Comparison of ENCODE assay signal across 24 cellular contexts in genomic region chr13:38419312-38419873, GRCh38.
DNase-seq lines count a peak whose midpoint lies in the region; ATAC-seq and TF ChIP-seq lines count a peak whose summit lies in the region.
"Had no signal": no experiment of that assay in that cellular context is flagged by ENCODE, and none has a peak within 500 bp of the region (broad histone marks: within the 10 kb centered on the region; RNA-seq: fewer than 3 reads in every experiment).

No MANE protein-coding gene starts in this region.

- H3K9me3 Mint-ChIP-seq in Caco-2 (ENCODE audit: unreplicated experiment), result no peaks in the 10 kb centered on the region
- H3K9me3 Mint-ChIP-seq: activated naive CD4-positive, alpha-beta T cell treated with anti-CD3 and anti-CD28 coated beads for 36 hours; central memory CD8-positive, alpha-beta T cell; stimulated activated naive CD8-positive, alpha-beta T cell treated with anti-CD3 and anti-CD28 coated beads, Interleukin-15, amount 100 ng/mL, for 72 hours had no signal

- BruUV-seq in Caco-2 (replicated peaks; lab: Mats Ljungman, UMichigan), result no TSS peak

- H3K36me3 Mint-ChIP-seq in Caco-2 (ENCODE audit: insufficient read depth, unreplicated experiment), result no peaks in the 10 kb centered on the region
- H3K36me3 Mint-ChIP-seq: natural killer cell treated with Interleukin-12 subunit alpha and Interleukin-12 subunit beta and Interleukin-15 and Interleukin-18, amount 100 ng/mL, for 72 hours had no signal

- POLR2A ChIA-PET in Caco-2 (lab: Charles Lee), result no interaction called here

- DNase-seq in GM12864 (ENCODE audit: low read depth), result peak; percentile 44
- no peak for DNase-seq in Caco-2
- no peak for DNase-seq in SJCRH30
- no peak for DNase-seq in activated CD4-positive, alpha-beta T cell treated with anti-CD3 and anti-CD28 coated beads for 48 hours
- no peak for DNase-seq in germinal center (ENCODE audit: low spot score)
- DNase-seq: activated CD4-positive, alpha-beta T cell treated with anti-CD3 and anti-CD28 coated beads, Interleukin-2, amount 50 U/mL, for 4 hours; activated naive CD4-positive, alpha-beta T cell treated with anti-CD3 and anti-CD28 coated beads for 36 hours; anterior cingulate cortex; gastrocnemius medialis; HCEC 1CT; left cardiac atrium; NCI-H1436; NCI-H524 treated with DMSO at 0.1 percent for 48 hours; SHP77 treated with DMSO at 0.1 percent for 48 hours; stimulated activated CD4-positive, alpha-beta T cell treated with anti-CD3 and anti-CD28 coated beads, Interleukin-1b, Interleukin-23, amount 100 ng/mL, for 48 hours; stimulated activated naive CD8-positive, alpha-beta T cell treated with anti-CD3 and anti-CD28 coated beads, Interleukin-15, amount 100 ng/mL, for 72 hours; T-helper 1 cell; upper lobe of right lung had no signal

- no peaks in the 10 kb centered on the region for H3K4me1 Mint-ChIP-seq in Caco-2 (ENCODE audit: low read depth, unreplicated experiment)
- H3K4me1 Mint-ChIP-seq: central memory CD8-positive, alpha-beta T cell had no signal

- no peaks in the 10 kb centered on the region for H3K4me1 ChIP-seq in Caco-2
- no peaks in the 10 kb centered on the region for H3K4me1 ChIP-seq in SJCRH30
- H3K4me1 ChIP-seq: gastrocnemius medialis, upper lobe of right lung had no signal

- ATAC-seq in GM19395 (IDR thresholded peaks at IDR 0.05; ENCODE audit: unreplicated experiment) (peak; percentile 30), HG02588 (IDR thresholded peaks at IDR 0.05; ENCODE audit: unreplicated experiment) (peak; percentile 25), HG03378 (IDR thresholded peaks at IDR 0.05; ENCODE audit: unreplicated experiment) (peak; percentile 30)
- ATAC-seq: esophagus mucosa; gastrocnemius medialis; left cardiac atrium; natural killer cell treated with Interleukin-12 subunit alpha and Interleukin-12 subunit beta and Interleukin-15 and Interleukin-18, amount 100 ng/mL, for 72 hours; stimulated activated naive CD8-positive, alpha-beta T cell treated with anti-CD3 and anti-CD28 coated beads, Interleukin-15, amount 100 ng/mL, for 72 hours; upper lobe of right lung had no signal

- no peaks in the 10 kb centered on the region for H3K36me3 ChIP-seq in Caco-2 (ENCODE audit: control insufficient read depth, insufficient read depth, low read length)
- H3K36me3 ChIP-seq in SJCRH30, result no peaks in the 10 kb centered on the region
- H3K36me3 ChIP-seq: gastrocnemius medialis, upper lobe of right lung had no signal

- no peak for TF ChIP-seq CTCF in GM12864 (IDR thresholded peaks at IDR 0.05; ENCODE audit: low read depth, low read length, missing control alignments)
- TF ChIP-seq CTCF in Caco-2 (IDR thresholded peaks at IDR 0.05; ENCODE audit: insufficient read depth in 1 of 2, low read depth in 1 of 2, low read length in 1 of 2, severe bottlenecking in 1 of 2, unreplicated experiment in 1 of 2), result no peak

- H3K9me3 ChIP-seq in Caco-2, result no peaks in the 10 kb centered on the region
- H3K9me3 ChIP-seq in SJCRH30 (replicated peaks), result no peaks in the 10 kb centered on the region
- H3K9me3 ChIP-seq: gastrocnemius medialis, upper lobe of right lung had no signal

- H3K27me3 ChIP-seq in Caco-2 (replicated peaks; ENCODE audit: control insufficient read depth, insufficient read depth, low read length) (no peaks in the 10 kb centered on the region), SJCRH30 (no peaks in the 10 kb centered on the region; the same call in 1 of the 2 replicates)
- H3K27me3 ChIP-seq: gastrocnemius medialis, upper lobe of right lung had no signal

- CTCF ChIA-PET in Caco-2 (lab: Charles Lee), result no interaction called here

- H3K27ac Mint-ChIP-seq in Caco-2 (ENCODE audit: unreplicated experiment), result no peak overlapping the region
- H3K27ac Mint-ChIP-seq: activated naive CD4-positive, alpha-beta T cell treated with anti-CD3 and anti-CD28 coated beads for 36 hours; natural killer cell treated with Interleukin-12 subunit alpha and Interleukin-12 subunit beta and Interleukin-15 and Interleukin-18, amount 100 ng/mL, for 72 hours; stimulated activated naive CD8-positive, alpha-beta T cell treated with anti-CD3 and anti-CD28 coated beads, Interleukin-15, amount 100 ng/mL, for 72 hours had no signal

- H3K27me3 Mint-ChIP-seq in Caco-2 (ENCODE audit: insufficient read depth, unreplicated experiment), result no peaks in the 10 kb centered on the region
- H3K27me3 Mint-ChIP-seq: central memory CD8-positive, alpha-beta T cell; natural killer cell treated with Interleukin-12 subunit alpha and Interleukin-12 subunit beta and Interleukin-15 and Interleukin-18, amount 100 ng/mL, for 72 hours; stimulated activated naive CD8-positive, alpha-beta T cell treated with anti-CD3 and anti-CD28 coated beads, Interleukin-15, amount 100 ng/mL, for 72 hours had no signal

- H3K4me3 Mint-ChIP-seq in Caco-2 (ENCODE audit: unreplicated experiment), result no peak overlapping the region
- H3K4me3 Mint-ChIP-seq: activated naive CD4-positive, alpha-beta T cell treated with anti-CD3 and anti-CD28 coated beads for 36 hours; central memory CD8-positive, alpha-beta T cell; natural killer cell treated with Interleukin-12 subunit alpha and Interleukin-12 subunit beta and Interleukin-15 and Interleukin-18, amount 100 ng/mL, for 72 hours; stimulated activated naive CD8-positive, alpha-beta T cell treated with anti-CD3 and anti-CD28 coated beads, Interleukin-15, amount 100 ng/mL, for 72 hours had no signal

- no peak overlapping the region for H3K4me3 ChIP-seq in GM12864 (ENCODE audit: low read depth, low read length)
- no peak overlapping the region for H3K4me3 ChIP-seq in Caco-2 (ENCODE audit: low read depth, low read length)
- H3K4me3 ChIP-seq in SJCRH30, result no peak overlapping the region
- H3K4me3 ChIP-seq: gastrocnemius medialis, upper lobe of right lung had no signal

- H3K27ac ChIP-seq in SJCRH30, result no peak overlapping the region
- H3K27ac ChIP-seq: gastrocnemius medialis, upper lobe of right lung had no signal

- intact Hi-C loops in Caco-2 (cut with micrococcal nuclease; ENCODE audit: unreplicated experiment), result loop anchor here (10.0 kb wide), 2 partner anchors 195 to 365 kb away; no protein-coding TSS in a partner anchor
